8 cellular contexts compared by ENCODE assay signal in genomic region chr11:9535189-9535781, GRCh38. TPM values are rescaled to one million over a fixed set of nuclear protein-coding genes. Genes with fewer than 3 reads are reported as not detected.
DNase-seq lines count a peak whose midpoint lies in the region; ATAC-seq and TF ChIP-seq lines count a peak whose summit lies in the region.

No MANE protein-coding gene starts in this region.

- H3K4me3 ChIP-seq in esophagus muscularis mucosa, result no peak overlapping the region

- no peaks in the 10 kb centered on the region for H3K9me3 ChIP-seq in esophagus muscularis mucosa

- ATAC-seq in natural killer cell treated with Interleukin-12 subunit alpha and Interleukin-12 subunit beta and Interleukin-15 and Interleukin-18, amount 100 ng/mL, for 72 hours, result peak; percentile 79 to 81
- ATAC-seq in GM18909 (IDR thresholded peaks at IDR 0.05; ENCODE audit: poor library complexity, unreplicated experiment), result no peak

- TF ChIP-seq POLR2A in esophagus muscularis mucosa (IDR thresholded peaks at IDR 0.05; ENCODE audit: low read depth), result no peak

- WGBS in esophagus muscularis mucosa, result 51% methylated on average over 6 of the region's 6 CpGs

- no peaks in the 10 kb centered on the region for H3K27me3 ChIP-seq in esophagus muscularis mucosa

- no peak overlapping the region for H3K27ac Mint-ChIP-seq in natural killer cell treated with Interleukin-12 subunit alpha and Interleukin-12 subunit beta and Interleukin-15 and Interleukin-18, amount 100 ng/mL, for 72 hours

- TF ChIP-seq EP300 in esophagus muscularis mucosa (IDR thresholded peaks at IDR 0.05), result no peak

- intact Hi-C loops in esophagus muscularis mucosa (cut with DNase I), result loop anchor here (5.0 to 10.0 kb wide), 3 partner anchors 77 to 220 kb away; partner anchors contain the start of gene SWAP70

- peak; percentile 71 to 81 (median 77) for TF ChIP-seq CTCF in esophagus muscularis mucosa (IDR thresholded peaks at IDR 0.05)

- DNase-seq in NCI-H510A treated with DMSO at 0.1 percent for 48 hours (lab: John Stamatoyannopoulos, UW) (peak; percentile 5), NCI-H510A (lab: John Stamatoyannopoulos, UW) (no peak), NOMO-1 (lab: John Stamatoyannopoulos, UW; ENCODE audit: unreplicated experiment in 2 of 2) (peak; percentile 82 to 91), esophagus muscularis mucosa (ENCODE audit: extremely low spot score) (peak; percentile 96)
- DNase-seq in activated CD8-positive, alpha-beta memory T cell treated with anti-CD3 and anti-CD28 coated beads, Interleukin-2, amount 50 U/mL, for 4 hours, result peak; percentile 83
- DNase-seq in natural killer cell treated with Interleukin-12 subunit alpha and Interleukin-12 subunit beta and Interleukin-15 and Interleukin-18, amount 100 ng/mL, for 72 hours (ENCODE audit: low spot score), result peak; percentile 77
- DNase-seq in stimulated activated naive CD4-positive, alpha-beta T cell (lab: John Stamatoyannopoulos, UW), result peak; percentile 34 to 72 (median 58)

- no peaks in the 10 kb centered on the region for H3K36me3 Mint-ChIP-seq in natural killer cell treated with Interleukin-12 subunit alpha and Interleukin-12 subunit beta and Interleukin-15 and Interleukin-18, amount 100 ng/mL, for 72 hours

- peak overlapping the region; percentile 66 to 75 (median 74) for H3K27ac ChIP-seq in esophagus muscularis mucosa (replicated peaks in 1 of 4)

- H3K4me1 ChIP-seq in esophagus muscularis mucosa, result peaks cover 6 to 30% (median 26%) of the 10 kb centered on the region in 4 donors

- no peaks in the 10 kb centered on the region for H3K4me1 Mint-ChIP-seq in natural killer cell treated with Interleukin-12 subunit alpha and Interleukin-12 subunit beta and Interleukin-15 and Interleukin-18, amount 100 ng/mL, for 72 hours (ENCODE audit: low read depth in 2 of 2)

- no peak overlapping the region for H3K4me3 Mint-ChIP-seq in natural killer cell treated with Interleukin-12 subunit alpha and Interleukin-12 subunit beta and Interleukin-15 and Interleukin-18, amount 100 ng/mL, for 72 hours

- H3K27me3 Mint-ChIP-seq in natural killer cell treated with Interleukin-12 subunit alpha and Interleukin-12 subunit beta and Interleukin-15 and Interleukin-18, amount 100 ng/mL, for 72 hours, result no peaks in the 10 kb centered on the region

- H3K9me3 Mint-ChIP-seq in natural killer cell treated with Interleukin-12 subunit alpha and Interleukin-12 subunit beta and Interleukin-15 and Interleukin-18, amount 100 ng/mL, for 72 hours, result no peaks in the 10 kb centered on the region

- no peaks in the 10 kb centered on the region for H3K36me3 ChIP-seq in esophagus muscularis mucosa

RNA-seq across cellular contexts. Expression of gene WEE1, which starts 38.2 kb away (rescaled TPM):
- 10 to 100 TPM; 34.5 to 55.6 (median 41.6) TPM for total RNA-seq in esophagus muscularis mucosa
- 10 to 100 TPM; 28.0 to 63.8 TPM for total RNA-seq in natural killer cell treated with Interleukin-12 subunit alpha and Interleukin-12 subunit beta and Interleukin-15 and Interleukin-18, amount 100 ng/mL, for 72 hours
